Comparison of ENCODE assay signal across 8 cellular contexts in genomic region chr5:40833712-40834229, GRCh38. TPM values are rescaled to one million over a fixed set of nuclear protein-coding genes. Genes with fewer than 3 reads are reported as not detected.
DNase-seq lines count a peak whose midpoint lies in the region; ATAC-seq, FAIRE-seq and TF ChIP-seq lines count a peak whose summit lies in the region.

No MANE protein-coding gene starts in this region.

- POLR2A ChIA-PET in Caco-2 (lab: Charles Lee) = interaction anchor here (0.5 kb wide), 1 partner anchor 35 kb away, joined by 6 read pairs; no protein-coding TSS in a partner anchor
- POLR2A ChIA-PET in PC-3 (lab: Charles Lee; ENCODE audit: unreplicated experiment) = no interaction called here

- H3K36me3 ChIP-seq in Caco-2 (ENCODE audit: control insufficient read depth, insufficient read depth, low read length) = peaks cover 13% of the 10 kb centered on the region
- H3K36me3 ChIP-seq in PC-3 (ENCODE audit: low read depth, low read length) = peaks cover 57% of the 10 kb centered on the region
- peaks cover 0 to 46% (median 33%) of the 10 kb centered on the region in 3 donors for H3K36me3 ChIP-seq in pancreas

- FAIRE-seq in pancreas (lab: Jason Lieb, UNC) = no peak

- CTCF ChIA-PET in Caco-2 (lab: Charles Lee) (no interaction called here), PC-3 (lab: Charles Lee) (no interaction called here)

- H3K36me3 Mint-ChIP-seq in Caco-2 (ENCODE audit: insufficient read depth, unreplicated experiment) = peaks cover 69% of the 10 kb centered on the region

- H3K27me3 Mint-ChIP-seq in Caco-2 (ENCODE audit: insufficient read depth, unreplicated experiment) = no peaks in the 10 kb centered on the region

- H3K9ac ChIP-seq in PC-3 (ENCODE audit: low read length) = peak overlapping the region; percentile 98

- no peak for DNase-seq in Caco-2
- no peak for DNase-seq in PC-3
- DNase-seq in epithelial cell of prostate (ENCODE audit: low read depth, low spot score) = no peak
- DNase-seq in pancreas = no peak
- DNase-seq in effector CD4-positive, alpha-beta T cell = no peak
- no peak for DNase-seq in foreskin melanocyte

- H3K79me2 ChIP-seq in PC-3 (ENCODE audit: low read length) = peaks cover 46% of the 10 kb centered on the region

- H3K4me1 Mint-ChIP-seq in Caco-2 (ENCODE audit: low read depth, unreplicated experiment) = peaks cover 18% of the 10 kb centered on the region

- TF ChIP-seq CTCF in Caco-2 (IDR thresholded peaks at IDR 0.05; ENCODE audit: insufficient read depth in 1 of 2, low read depth in 1 of 2, low read length in 1 of 2, severe bottlenecking in 1 of 2, unreplicated experiment in 1 of 2) (no peak), PC-3 (conservative IDR thresholded peaks at IDR 0.05; ENCODE audit: low read depth, low read length) (no peak), pancreas (IDR thresholded peaks at IDR 0.05) (no peak)

- H3K27ac ChIP-seq in PC-3 (ENCODE audit: low read length) = peak overlapping the region; percentile 67; the same call in 1 of the 2 replicates
- H3K27ac ChIP-seq in epithelial cell of prostate = peak overlapping the region; percentile 98
- H3K27ac ChIP-seq in pancreas = no peak overlapping the region

- peak overlapping the region; percentile 89 for H3K4me2 ChIP-seq in PC-3 (ENCODE audit: low read length)

- BruUV-seq in Caco-2 (replicated peaks; lab: Mats Ljungman, UMichigan) (no TSS peak), PC-3 (replicated peaks; lab: Mats Ljungman, UMichigan) (no TSS peak)

- peaks cover 55% of the 10 kb centered on the region for H4K20me1 ChIP-seq in PC-3 (ENCODE audit: low read length)

- H3K4me3 Mint-ChIP-seq in Caco-2 (ENCODE audit: unreplicated experiment) = peak overlapping the region; percentile 99

- H3K4me3 ChIP-seq in Caco-2 (ENCODE audit: low read depth, low read length) (peak overlapping the region; percentile 64), PC-3 (ENCODE audit: low read length) (peak overlapping the region; percentile 87), pancreas (peak overlapping the region; percentile 2 to 80 (median 76))

- WGBS in pancreas, 2 donors = 15% methylated on average over 13 of the region's 13 CpGs

- H3F3A ChIP-seq in PC-3 (ENCODE audit: low read length, unreplicated experiment) = peaks cover 27% of the 10 kb centered on the region

- H3K9me3 ChIP-seq in Caco-2 (no peaks in the 10 kb centered on the region), PC-3 (ENCODE audit: low read length) (no peaks in the 10 kb centered on the region), pancreas (no peaks in the 10 kb centered on the region)

- intact Hi-C loops in Caco-2 (cut with micrococcal nuclease; ENCODE audit: unreplicated experiment) = no loop called here
- intact Hi-C loops in PC-3 (cut with micrococcal nuclease) = no loop called here
- intact Hi-C loops in pancreas (cut with DNase I) = no loop called here

- H3K27me3 ChIP-seq in Caco-2 (replicated peaks; ENCODE audit: control insufficient read depth, insufficient read depth, low read length) (no peaks in the 10 kb centered on the region), PC-3 (ENCODE audit: low read length) (no peaks in the 10 kb centered on the region), pancreas (no peaks in the 10 kb centered on the region)

- H3K4me1 ChIP-seq in Caco-2 (peaks cover 18% of the 10 kb centered on the region), PC-3 (ENCODE audit: insufficient read depth, low read length) (peaks cover 28% of the 10 kb centered on the region), pancreas (peaks cover 11 to 13% (median 13%) of the 10 kb centered on the region in 3 donors)

- ATAC-seq in PC-3 (no peak), pancreas (no peak), HG02973 (IDR thresholded peaks at IDR 0.05; ENCODE audit: unreplicated experiment) (no peak), HG03460 (IDR thresholded peaks at IDR 0.05; ENCODE audit: unreplicated experiment) (no peak)

- no peak overlapping the region for H2AFZ ChIP-seq in PC-3 (ENCODE audit: low read length)

- H3K27ac Mint-ChIP-seq in Caco-2 (ENCODE audit: unreplicated experiment) = peak overlapping the region; percentile 98

- H3K9me2 ChIP-seq in PC-3 (replicated peaks; ENCODE audit: low read length) = no peaks in the 10 kb centered on the region

- H3K9me3 Mint-ChIP-seq in Caco-2 (ENCODE audit: unreplicated experiment) = no peaks in the 10 kb centered on the region

RNA-seq across cellular contexts. Expression of gene RPL37, which starts 1.3 kb away (rescaled TPM):
- total RNA-seq in Caco-2 (2022) (1,699 and 1,723 TPM in 2 replicates), PC-3 (2014; rRNA removed) (2,333 and 2,823 TPM in 2 replicates), pancreas (100 to 1,000 TPM; 544 to 898 (median 729) TPM)
- 1,000 to 10,000 TPM; 1,071 to 1,157 TPM for polyA plus RNA-seq in pancreas

RNA-seq across cellular contexts. Expression of gene CARD6, which starts 7.4 kb away (rescaled TPM):
- total RNA-seq in Caco-2 (2022) = 0.14 and 0.26 TPM in 2 replicates
- total RNA-seq in PC-3 (2014; rRNA removed) = 1.3 and 2.4 TPM in 2 replicates
- 1 to 10 TPM; 1.7 to 8.0 (median 3.1) TPM for total RNA-seq in pancreas
- 1 to 10 TPM; 1.9 to 2.5 TPM for polyA plus RNA-seq in pancreas

RNA-seq across cellular contexts. Expression of gene PRKAA1, which starts 35.6 kb away (rescaled TPM):
- 64.6 and 69.2 TPM in 2 replicates for total RNA-seq in Caco-2 (2022)
- total RNA-seq in PC-3 (2014; rRNA removed) = 84.5 and 86.0 TPM in 2 replicates
- 10 to 100 TPM; 23.7 to 42.9 (median 31.6) TPM for total RNA-seq in pancreas
- polyA plus RNA-seq in pancreas = 10 to 100 TPM; 17.5 to 30.9 TPM

Comparison
In these comparisons a context has a peak if more than half of its experiments do, and no peak if none do; other contexts are left out.
1. H3K27ac ChIP-seq: peak in PC-3 (single experiment) and epithelial cell of prostate (single experiment); none in pancreas (0 of 4).
2. Peak in every context shown above with its lines, with median percentiles within 50 percentile points of each other: H3K4me3 ChIP-seq.